Comparison of ENCODE assay signal across 1 cellular context in the genomic region with DNA sequence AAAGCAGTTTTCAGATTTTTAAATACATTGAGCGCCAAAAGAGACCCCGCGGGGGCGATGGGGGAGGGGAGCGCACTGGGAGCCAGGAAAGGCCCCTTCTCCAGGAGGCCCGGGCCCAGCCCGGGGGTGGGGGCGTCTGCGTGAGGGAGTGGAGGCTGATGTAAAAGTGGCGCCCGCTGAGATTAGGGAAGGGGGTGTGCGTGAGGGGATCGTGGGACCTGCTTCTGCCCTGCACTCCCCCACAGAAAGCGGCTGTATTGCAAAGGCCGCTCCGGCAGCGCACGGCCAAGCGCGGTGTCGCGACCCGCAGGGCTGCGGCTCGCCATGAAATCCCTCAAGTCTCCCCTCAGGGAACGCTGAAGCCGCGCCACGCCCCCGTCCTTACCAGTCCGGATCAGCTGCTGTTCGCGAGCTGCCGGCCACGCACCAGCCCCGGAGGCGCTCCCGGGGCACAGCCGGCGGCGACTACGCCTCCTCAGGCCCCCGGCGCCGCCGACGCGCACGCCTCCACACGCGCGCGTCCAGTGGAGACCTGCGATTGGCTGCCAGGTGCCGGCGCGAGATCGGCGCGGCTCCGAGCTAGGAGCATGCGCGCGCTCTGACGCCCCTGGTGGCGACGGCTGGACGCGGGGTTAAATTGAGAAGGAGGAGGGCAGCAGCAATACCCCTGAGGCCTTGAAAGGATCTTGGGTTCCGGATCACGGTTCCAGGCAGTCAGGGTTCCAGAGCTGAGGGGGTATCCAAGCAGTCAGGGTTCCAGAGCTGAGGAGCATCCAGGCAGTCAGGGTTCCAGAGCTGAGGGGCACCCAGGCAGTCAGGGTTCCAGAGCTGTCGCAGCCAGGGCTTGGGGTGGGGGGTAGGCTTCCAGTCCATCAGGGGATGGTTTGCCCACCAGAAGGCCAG.
TF ChIP-seq lines count a peak whose summit lies in the region.

A gene with protein sequence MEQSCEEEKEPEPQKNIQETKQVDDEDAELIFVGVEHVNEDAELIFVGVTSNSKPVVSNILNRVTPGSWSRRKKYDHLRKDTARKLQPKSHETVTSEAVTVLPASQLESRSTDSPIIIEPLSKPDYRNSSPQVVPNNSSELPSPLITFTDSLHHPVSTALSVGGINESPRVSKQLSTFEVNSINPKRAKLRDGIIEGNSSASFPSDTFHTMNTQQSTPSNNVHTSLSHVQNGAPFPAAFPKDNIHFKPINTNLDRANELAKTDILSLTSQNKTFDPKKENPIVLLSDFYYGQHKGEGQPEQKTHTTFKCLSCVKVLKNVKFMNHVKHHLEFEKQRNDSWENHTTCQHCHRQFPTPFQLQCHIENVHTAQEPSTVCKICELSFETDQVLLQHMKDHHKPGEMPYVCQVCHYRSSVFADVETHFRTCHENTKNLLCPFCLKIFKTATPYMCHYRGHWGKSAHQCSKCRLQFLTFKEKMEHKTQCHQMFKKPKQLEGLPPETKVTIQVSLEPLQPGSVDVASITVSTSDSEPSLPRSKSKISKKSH (minus strand): TSS at position 469 of the 903 bp plus-strand sequence. CDS start 19,344 bp downstream, outside the sequence.

TF ChIP-seq in SK-N-SH, 30 proteins besides CTCF, POLR2A, EP300 and RAD21 (continued from another document):
- TF ChIP-seq, protein P1, sequence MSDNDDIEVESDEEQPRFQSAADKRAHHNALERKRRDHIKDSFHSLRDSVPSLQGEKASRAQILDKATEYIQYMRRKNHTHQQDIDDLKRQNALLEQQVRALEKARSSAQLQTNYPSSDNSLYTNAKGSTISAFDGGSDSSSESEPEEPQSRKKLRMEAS (IDR thresholded peaks at IDR 0.05; ENCODE audit: low read depth), result peak; percentile 65; the same call in 1 of the 2 replicates
- TF ChIP-seq NRF1 (IDR thresholded peaks at IDR 0.05; ENCODE audit: low read depth, low read length), result peak; percentile 82
- TF ChIP-seq FOXM1 (IDR thresholded peaks at IDR 0.05; ENCODE audit: low read depth), result no peak
- TF ChIP-seq TCF12 (IDR thresholded peaks at IDR 0.05), result peak; percentile 15; the same call in 1 of the 2 replicates
- peak; percentile 24; the same call in 1 of the 2 replicates for TF ChIP-seq TAF1 (IDR thresholded peaks at IDR 0.05; ENCODE audit: borderline replicate concordance, low read depth, low read length)
- peak; percentile 63 for TF ChIP-seq CHD2 (IDR thresholded peaks at IDR 0.05; ENCODE audit: low read length, partially characterized antibody)
- TF ChIP-seq, protein P2, sequence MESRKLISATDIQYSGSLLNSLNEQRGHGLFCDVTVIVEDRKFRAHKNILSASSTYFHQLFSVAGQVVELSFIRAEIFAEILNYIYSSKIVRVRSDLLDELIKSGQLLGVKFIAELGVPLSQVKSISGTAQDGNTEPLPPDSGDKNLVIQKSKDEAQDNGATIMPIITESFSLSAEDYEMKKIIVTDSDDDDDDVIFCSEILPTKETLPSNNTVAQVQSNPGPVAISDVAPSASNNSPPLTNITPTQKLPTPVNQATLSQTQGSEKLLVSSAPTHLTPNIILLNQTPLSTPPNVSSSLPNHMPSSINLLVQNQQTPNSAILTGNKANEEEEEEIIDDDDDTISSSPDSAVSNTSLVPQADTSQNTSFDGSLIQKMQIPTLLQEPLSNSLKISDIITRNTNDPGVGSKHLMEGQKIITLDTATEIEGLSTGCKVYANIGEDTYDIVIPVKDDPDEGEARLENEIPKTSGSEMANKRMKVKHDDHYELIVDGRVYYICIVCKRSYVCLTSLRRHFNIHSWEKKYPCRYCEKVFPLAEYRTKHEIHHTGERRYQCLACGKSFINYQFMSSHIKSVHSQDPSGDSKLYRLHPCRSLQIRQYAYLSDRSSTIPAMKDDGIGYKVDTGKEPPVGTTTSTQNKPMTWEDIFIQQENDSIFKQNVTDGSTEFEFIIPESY (IDR thresholded peaks at IDR 0.05; ENCODE audit: borderline replicate concordance, low read depth), result peak; percentile 71
- no peak for TF ChIP-seq SMC3 (IDR thresholded peaks at IDR 0.05; ENCODE audit: low read depth, low read length)
